In genomic region chr12:126974779-126975178, GRCh38 we compare ENCODE assay signal across 1 cellular context.
TF ChIP-seq lines count a peak whose summit lies in the region.

No MANE protein-coding gene starts in this region.

TF ChIP-seq in H1, 55 proteins besides CTCF, POLR2A, EP300 and RAD21 (continued from another document):
- TF ChIP-seq GTF2F1 (IDR thresholded peaks at IDR 0.05; ENCODE audit: borderline replicate concordance, low read depth, low read length) (no peak), EGR1 (IDR thresholded peaks at IDR 0.05; ENCODE audit: borderline replicate concordance, low read depth, low read length) (no peak), KDM1A (IDR thresholded peaks at IDR 0.05; ENCODE audit: borderline replicate concordance, low read length) (no peak), CHD7 (IDR thresholded peaks at IDR 0.05; ENCODE audit: insufficient replicate concordance, low read length) (no peak), GABPA (IDR thresholded peaks at IDR 0.05; ENCODE audit: borderline replicate concordance, insufficient read depth, low read length) (no peak), BACH1 (IDR thresholded peaks at IDR 0.05; ENCODE audit: low read length) (no peak), SIX5 (IDR thresholded peaks at IDR 0.05; ENCODE audit: low read depth, low read length) (no peak), HDAC2 (IDR thresholded peaks at IDR 0.05; ENCODE audit: borderline replicate concordance in 1 of 2, low read depth in 2 of 2, low read length in 2 of 2) (no peak), ATF2 (IDR thresholded peaks at IDR 0.05; ENCODE audit: low read length) (no peak), RXRA (IDR thresholded peaks at IDR 0.05; ENCODE audit: insufficient read depth, low read depth, low read length) (no peak), JUND (IDR thresholded peaks at IDR 0.05; ENCODE audit: low read length) (no peak), SAP30 (IDR thresholded peaks at IDR 0.05; ENCODE audit: insufficient read depth, insufficient replicate concordance, low read length) (no peak), TEAD4 (IDR thresholded peaks at IDR 0.05; ENCODE audit: low read depth, low read length) (no peak), CBX8 (IDR thresholded peaks at IDR 0.05; ENCODE audit: borderline replicate concordance, low read depth, low read length) (no peak)
TF ChIP-seq in H1: peak in this region for 0.
